In genomic region chr3:52986938-52987337, GRCh38 we compare ENCODE assay signal across 11 cellular contexts. TPM values are rescaled to one million over a fixed set of nuclear protein-coding genes. Genes with fewer than 3 reads are reported as not detected.
DNase-seq lines count a peak whose midpoint lies in the region; ATAC-seq, FAIRE-seq and TF ChIP-seq lines count a peak whose summit lies in the region.
"Had no signal": no experiment of that assay in that cellular context is flagged by ENCODE, and none has a peak within 500 bp of the region (broad histone marks: within the 10 kb centered on the region; RNA-seq: fewer than 3 reads in every experiment).

No MANE protein-coding gene starts in this region.

- FAIRE-seq in GM12878 (lab: Jason Lieb, UNC), result no peak

- no peaks in the 10 kb centered on the region for H3K27me3 Mint-ChIP-seq in nephron progenitor cell (ENCODE audit: low read depth, poor library complexity)

- peak; percentile 27 for TF ChIP-seq CTCF in DND-41 (IDR thresholded peaks at IDR 0.05; ENCODE audit: borderline replicate concordance, extremely low read depth, low read length, poor library complexity, severe bottlenecking)
- TF ChIP-seq CTCF in IMR-90 (conservative IDR thresholded peaks at IDR 0.05; ENCODE audit: low read depth, low read length), result peak; percentile 67
- TF ChIP-seq CTCF in GM12878 (IDR thresholded peaks at IDR 0.05 in 2 of 3, conservative IDR thresholded peaks at IDR 0.05 in 1 of 3; ENCODE audit: control insufficient read depth in 2 of 3, extremely low read depth in 1 of 3, insufficient read depth in 1 of 3, low read depth in 3 of 3, low read length in 3 of 3), result peak in 2 of 3 experiments; percentile 14 to 49; a peak in 3 of 6 replicates
- TF ChIP-seq CTCF in nephron progenitor cell (IDR thresholded peaks at IDR 0.05), result no peak

- no peak overlapping the region for H2AK9ac ChIP-seq in IMR-90 (replicated peaks; ENCODE audit: low read depth, low read length, poor library complexity)

- H4K5ac ChIP-seq in IMR-90 (ENCODE audit: low read depth, low read length), result no peak overlapping the region

- H3K4me3 Mint-ChIP-seq in nephron progenitor cell, result no peak overlapping the region

- H3K4ac ChIP-seq in IMR-90 (ENCODE audit: low read depth, low read length) (no peak overlapping the region), mesenchymal stem cell (ENCODE audit: low read depth in 1 of 2, low read length in 2 of 2) (no peak overlapping the region)

- dilution Hi-C loops in IMR-90 (cut with HindIII; ENCODE audit: low sequenced_read_pairs, unreplicated experiment), result no loop called here

- ATAC-seq in DND-41 (ENCODE audit: insufficient read depth, low read depth) (no peak), IMR-90 (ENCODE audit: low read depth) (peak; percentile 68), GM12878 (no peak), HG03108 (IDR thresholded peaks at IDR 0.05; ENCODE audit: unreplicated experiment) (no peak)

- in situ Hi-C loops in IMR-90 (cut with MboI; ENCODE audit: low sequenced_read_pairs), result no loop called here
- in situ Hi-C loops in GM12878 (cut with MboI), result no loop called here

- no peak overlapping the region for H4K91ac ChIP-seq in IMR-90 (ENCODE audit: insufficient read depth, low read depth, low read length)
- H4K91ac ChIP-seq in mesenchymal stem cell (ENCODE audit: low read length), result no peak overlapping the region

- H2BK15ac ChIP-seq in IMR-90 (ENCODE audit: low read depth, low read length), result no peak overlapping the region
- no peak overlapping the region for H2BK15ac ChIP-seq in mesenchymal stem cell (ENCODE audit: low read depth, poor library complexity, severe bottlenecking)

- H3K14ac ChIP-seq in IMR-90 (replicated peaks; ENCODE audit: low read depth, low read length) (no peak overlapping the region), mesenchymal stem cell (ENCODE audit: low read length in 2 of 2) (no peak overlapping the region)

- peaks cover 1% of the 10 kb centered on the region; the same call in 1 of the 2 replicates for H3K9me1 ChIP-seq in IMR-90 (ENCODE audit: insufficient read depth, low read length)

- no peaks in the 10 kb centered on the region for H3K36me3 ChIP-seq in DND-41 (ENCODE audit: insufficient read depth, low read length)
- no peaks in the 10 kb centered on the region for H3K36me3 ChIP-seq in IMR-90 (ENCODE audit: control insufficient read depth, insufficient read depth, low read length)
- H3K36me3 ChIP-seq in GM12878 (ENCODE audit: control insufficient read depth in 2 of 2, insufficient read depth in 2 of 2, low read length in 1 of 2), result no peaks in the 10 kb centered on the region
- H3K36me3 ChIP-seq in mesenchymal stem cell (ENCODE audit: control insufficient read depth in 1 of 2, insufficient read depth in 2 of 2, low read depth in 1 of 2, low read length in 2 of 2), result no peaks in the 10 kb centered on the region
- H3K36me3 ChIP-seq: prostate gland had no signal

- H3K27ac ChIP-seq in DND-41 (ENCODE audit: low read length), result no peak overlapping the region
- H3K27ac ChIP-seq in IMR-90 (ENCODE audit: insufficient read depth, low read length), result no peak overlapping the region
- H3K27ac ChIP-seq in GM12878 (ENCODE audit: control insufficient read depth, insufficient read depth), result no peak overlapping the region
- no peak overlapping the region for H3K27ac ChIP-seq in mesenchymal stem cell (ENCODE audit: low read length, poor library complexity, severe bottlenecking)
- H3K27ac ChIP-seq: prostate gland had no signal

- no peak overlapping the region for H2BK12ac ChIP-seq in mesenchymal stem cell (ENCODE audit: low read length in 2 of 2)

- H3K9me3 ChIP-seq in DND-41 (ENCODE audit: insufficient read depth, low read length, severe bottlenecking) (no peaks in the 10 kb centered on the region), IMR-90 (ENCODE audit: control insufficient read depth, insufficient read depth, low read length) (no peaks in the 10 kb centered on the region), GM12878 (replicated peaks; ENCODE audit: control insufficient read depth, insufficient read depth, low read length) (no peaks in the 10 kb centered on the region), mesenchymal stem cell (ENCODE audit: control insufficient read depth, low read length) (no peaks in the 10 kb centered on the region)
- H3K9me3 ChIP-seq: prostate gland had no signal

- TF ChIP-seq RAD21 in IMR-90 (IDR thresholded peaks at IDR 0.05; ENCODE audit: low read length) (peak; percentile 81), GM12878 (IDR thresholded peaks at IDR 0.05; ENCODE audit: insufficient read depth, low read depth, low read length) (peak; percentile 62)

- CTCF ChIA-PET in IMR-90 (lab: Yijun Ruan, JAX), result interaction anchor here (0.6 kb wide), 1 partner anchor 138 kb away, joined by 3 read pairs; no protein-coding TSS in a partner anchor
- CTCF ChIA-PET in GM12878 (lab: Yijun Ruan, JAX), result interaction anchor here (0.6 to 5.5 kb wide), 10 partner anchors 10 to 209 kb away, joined by 3 to 56 read pairs (median 4); no protein-coding TSS in a partner anchor

- H3K4me3 ChIP-seq in DND-41 (ENCODE audit: low read depth in 1 of 2, low read length in 2 of 2) (no peak overlapping the region), IMR-90 (ENCODE audit: insufficient read depth, low read depth, low read length) (no peak overlapping the region), GM12878 (no peak overlapping the region), mesenchymal stem cell (ENCODE audit: insufficient read depth in 1 of 2, low read depth in 1 of 2, low read length in 2 of 2) (no peak overlapping the region)
- H3K4me3 ChIP-seq: prostate gland had no signal

- H3K79me1 ChIP-seq in IMR-90 (ENCODE audit: low read depth in 1 of 2, low read length in 2 of 2), result 0 out of 4 replicates have a peak, but pooled peaks cover 0 to 2% of the 10 kb centered on the region in 2 experiments
- H3K79me1 ChIP-seq in mesenchymal stem cell (replicated peaks; ENCODE audit: low read length, poor library complexity, severe bottlenecking), result no peaks in the 10 kb centered on the region

- H3K56ac ChIP-seq in IMR-90 (ENCODE audit: extremely low read depth, insufficient read depth, low read length), result no peak overlapping the region

- H3K9ac ChIP-seq in DND-41 (ENCODE audit: low read depth, low read length), result no peak overlapping the region
- H3K9ac ChIP-seq in IMR-90 (ENCODE audit: low read depth, low read length), result no peak overlapping the region
- no peak overlapping the region for H3K9ac ChIP-seq in GM12878 (ENCODE audit: control insufficient read depth, insufficient read depth, low read length)
- H3K9ac ChIP-seq in mesenchymal stem cell (ENCODE audit: low read length), result no peak overlapping the region

- no CpG with 5 or more reads among the region's 3 CpGs for WGBS in IMR-90 (ENCODE audit: extremely low coverage in 2 of 2, insufficient read length in 1 of 2), 2 experiments
- WGBS in GM12878 (ENCODE audit: insufficient coverage, insufficient replicate concordance, low lambda C conversion rate, missing lambda C conversion rate), result 81% methylated on average over 3 of the region's 3 CpGs
- 76% methylated on average over 3 of the region's 3 CpGs for WGBS in mesenchymal stem cell

- H2BK120ac ChIP-seq in IMR-90 (ENCODE audit: low read depth, low read length), result no peak overlapping the region
- H2BK120ac ChIP-seq in mesenchymal stem cell (ENCODE audit: low read depth, low read length), result no peak overlapping the region

- H3K79me2 ChIP-seq in DND-41 (ENCODE audit: insufficient read depth, low read length) (peaks cover 89% of the 10 kb centered on the region), GM12878 (ENCODE audit: control insufficient read depth, insufficient read depth, low read length) (peaks cover 4% of the 10 kb centered on the region; the same call in 1 of the 2 replicates)

- H3K9me3 Mint-ChIP-seq in nephron progenitor cell, result peaks cover 4% of the 10 kb centered on the region

- H3K23ac ChIP-seq in IMR-90 (ENCODE audit: low read depth, low read length) (no peak overlapping the region), mesenchymal stem cell (ENCODE audit: low read length in 2 of 2) (no peak overlapping the region)

- no peak for TF ChIP-seq POLR2A in IMR-90 (IDR thresholded peaks at IDR 0.05; ENCODE audit: low read depth, low read length)
- no peak for TF ChIP-seq POLR2A in GM12878 (IDR thresholded peaks at IDR 0.05; ENCODE audit: low read depth, low read length)

- H4K8ac ChIP-seq in IMR-90 (ENCODE audit: low read depth in 2 of 2, low read length in 2 of 2) (no peak overlapping the region), mesenchymal stem cell (ENCODE audit: low read length) (no peak overlapping the region)

- no peak overlapping the region for H3K4me2 ChIP-seq in DND-41 (ENCODE audit: insufficient read depth, low read length)
- no peak overlapping the region for H3K4me2 ChIP-seq in IMR-90 (ENCODE audit: low read depth, low read length)
- no peak overlapping the region for H3K4me2 ChIP-seq in GM12878 (ENCODE audit: control insufficient read depth, insufficient read depth)
- no peak overlapping the region for H3K4me2 ChIP-seq in mesenchymal stem cell (ENCODE audit: low read length, poor library complexity, severe bottlenecking)

- H3K27me3 ChIP-seq in DND-41 (ENCODE audit: insufficient read depth, low read length, poor library complexity), result no peaks in the 10 kb centered on the region
- no peaks in the 10 kb centered on the region for H3K27me3 ChIP-seq in IMR-90 (ENCODE audit: control insufficient read depth, insufficient read depth, low read length)
- no peaks in the 10 kb centered on the region for H3K27me3 ChIP-seq in GM12878 (replicated peaks in 1 of 2; ENCODE audit: control insufficient read depth in 2 of 2, insufficient read depth in 2 of 2, low read length in 1 of 2)
- H3K27me3 ChIP-seq in mesenchymal stem cell (ENCODE audit: control insufficient read depth in 1 of 2, insufficient read depth in 1 of 2, low read length in 2 of 2), result no peaks in the 10 kb centered on the region

- POLR2A ChIA-PET in IMR-90 (lab: Charles Lee; ENCODE audit: unreplicated experiment) (no interaction called here), GM12878 (lab: Charles Lee) (interaction anchor here (1.3 kb wide), 1 partner anchor 58 kb away, joined by 4 read pairs; no protein-coding TSS in a partner anchor)

- H4K20me1 ChIP-seq in DND-41 (ENCODE audit: insufficient read depth, low read length), result peaks cover 50% of the 10 kb centered on the region; the same call in 1 of the 2 replicates
- H4K20me1 ChIP-seq in IMR-90 (ENCODE audit: insufficient read depth, low read length), result no peaks in the 10 kb centered on the region
- no peaks in the 10 kb centered on the region for H4K20me1 ChIP-seq in GM12878 (ENCODE audit: control insufficient read depth, insufficient read depth)

- RAD21 ChIA-PET in GM12878 (lab: Charles Lee; ENCODE audit: unreplicated experiment), result interaction anchor here (1.0 to 2.3 kb wide), 3 partner anchors 51 to 112 kb away, joined by 3 to 6 read pairs (median 4); no protein-coding TSS in a partner anchor

- peaks cover 4% of the 10 kb centered on the region for H3K36me3 Mint-ChIP-seq in nephron progenitor cell (ENCODE audit: low read depth)

- no peak overlapping the region for H2BK20ac ChIP-seq in IMR-90 (ENCODE audit: low read depth, low read length)

- intact Hi-C loops in IMR-90 (cut with micrococcal nuclease), result loop anchor here (1.0 to 5.0 kb wide), 2 partner anchors 136 to 245 kb away; no protein-coding TSS in a partner anchor
- intact Hi-C loops in GM12878 (cut with micrococcal nuclease; ENCODE audit: unreplicated experiment), result no loop called here

- no peak for TF ChIP-seq EP300 in GM12878 (IDR thresholded peaks at IDR 0.05; ENCODE audit: borderline replicate concordance in 1 of 2, control insufficient read depth in 1 of 2, low read depth in 2 of 2, low read length in 2 of 2)

- H3K18ac ChIP-seq in IMR-90 (ENCODE audit: low read depth, low read length), result no peak overlapping the region
- H3K18ac ChIP-seq in mesenchymal stem cell (ENCODE audit: low read depth in 1 of 2, low read length in 2 of 2), result no peak overlapping the region

- H2BK5ac ChIP-seq in IMR-90 (ENCODE audit: low read depth, low read length, poor library complexity, severe bottlenecking), result no peak overlapping the region
- no peak overlapping the region for H2BK5ac ChIP-seq in mesenchymal stem cell (ENCODE audit: low read depth, low read length, poor library complexity, severe bottlenecking)

- H2AK5ac ChIP-seq in IMR-90 (ENCODE audit: low read depth, low read length) (no peak overlapping the region), mesenchymal stem cell (ENCODE audit: low read length, severe bottlenecking) (no peak overlapping the region)

- no peak for DNase-seq in DND-41
- DNase-seq in IMR-90, result peak; percentile 70
- no peak for DNase-seq in GM12878 (ENCODE audit: low read depth, low spot score)
- DNase-seq in mesenchymal stem cell, result peak; percentile 38
- DNase-seq in activated CD8-positive, alpha-beta memory T cell treated with anti-CD3 and anti-CD28 coated beads, Interleukin-2, amount 50 U/mL, for 48 hours, result no peak
- no peak for DNase-seq in NCI-H1105 (lab: John Stamatoyannopoulos, UW)
- DNase-seq in nephron progenitor cell, result no peak
- DNase-seq: activated CD4-positive, alpha-beta T cell treated with anti-CD3 and anti-CD28 coated beads for 1 hour; NCI-H446 treated with DMSO at 0.1 percent for 48 hours had no signal

- SMC1A ChIA-PET in GM12878 (lab: Charles Lee; ENCODE audit: uncharacterized antibody, unreplicated experiment), result interaction anchor here (0.7 to 3.1 kb wide), 8 partner anchors 9 to 766 kb away, joined by 3 to 11 read pairs (median 3); no protein-coding TSS in a partner anchor

- H2AFZ ChIP-seq in DND-41 (ENCODE audit: low read depth, low read length) (no peak overlapping the region), IMR-90 (replicated peaks; ENCODE audit: low read length, poor library complexity) (no peak overlapping the region), GM12878 (ENCODE audit: control insufficient read depth, low read depth, low read length) (no peak overlapping the region), mesenchymal stem cell (ENCODE audit: low read depth, low read length) (no peak overlapping the region)

- peaks cover 9% of the 10 kb centered on the region for H3K4me1 Mint-ChIP-seq in nephron progenitor cell

- BruUV-seq in IMR-90 (replicated peaks; lab: Mats Ljungman, UMichigan) (no TSS peak), GM12878 (replicated peaks; lab: Mats Ljungman, UMichigan) (no TSS peak)

- no peak overlapping the region for H3K27ac Mint-ChIP-seq in nephron progenitor cell

- H3K4me1 ChIP-seq in DND-41 (ENCODE audit: insufficient read depth, low read length) (peaks cover 33% of the 10 kb centered on the region), IMR-90 (ENCODE audit: control insufficient read depth, insufficient read depth, low read length) (no peaks in the 10 kb centered on the region), GM12878 (ENCODE audit: control insufficient read depth, insufficient read depth, low read length) (peaks cover 18% of the 10 kb centered on the region), mesenchymal stem cell (ENCODE audit: control insufficient read depth, insufficient read depth, low read depth, low read length) (no peaks in the 10 kb centered on the region)
- H3K4me1 ChIP-seq: prostate gland had no signal

RNA-seq across cellular contexts. Expression of gene SFMBT1, which starts 58.9 kb away (rescaled TPM):
- 1.8 and 3.6 TPM in 2 replicates for total RNA-seq in IMR-90 (2012; rRNA removed)
- 0.92 and 1.0 TPM in 2 replicates for polyA plus RNA-seq in IMR-90 (2012; rRNA removed)
- polyA plus RNA-seq in IMR-90 (2012; cell fraction: cytosol; rRNA removed), result 0.42 and 0.74 TPM in 2 replicates
- 0.25 and 1.2 TPM in 2 replicates for polyA plus RNA-seq in IMR-90 (2012; cell fraction: nucleus; rRNA removed; ENCODE audit: low replicate concordance)
- 27.9 and 32.4 TPM in 2 replicates for total RNA-seq in GM12878 (2013; cell fraction: nucleolus; rRNA removed)
- total RNA-seq in GM12878 (2014; rRNA removed), result 14.1 and 19.5 TPM in 2 replicates
- 10.3 and 12.1 TPM in 2 replicates for total RNA-seq in GM12878 (2014; rRNA removed; fragmentation: Illumina TruSeq; extraction: Trizol)
- total RNA-seq in GM12878 (2021), result 17.8 and 18.6 TPM in 2 replicates
- polyA plus RNA-seq in GM12878 (2011; ENCODE audit: low read depth), result 4.7 TPM
- 9.2 and 9.8 TPM in 2 replicates for polyA plus RNA-seq in GM12878 (2011; rRNA removed)
- polyA plus RNA-seq in GM12878 (2011; cell fraction: cytosol; rRNA removed), result 6.9 and 8.4 TPM in 2 replicates
- 12.1 and 13.6 TPM in 2 replicates for polyA plus RNA-seq in GM12878 (2011; cell fraction: nucleus; rRNA removed)
- polyA plus RNA-seq in GM12878 (2012), result 5.6 and 7.5 TPM in 2 replicates
- polyA plus RNA-seq in GM12878 (2014; fragmentation: Illumina TruSeq; extraction: Trizol), result 11.1 and 12.1 TPM in 2 replicates
- polyA plus RNA-seq in GM12878 (2014; fragmentation: Nextera tagmentation; extraction: Ambion mirVana), result 1 to 10 TPM; 3.2 to 4.3 TPM
- 9.6 and 11.2 TPM in 2 replicates for polyA plus RNA-seq in GM12878 (2014; rRNA removed)
- polyA plus RNA-seq in GM12878 (2016; fragmentation: Nextera tagmentation; extraction: Ambion mirVana), result 10 to 100 TPM; 10.8 to 12.9 TPM
- polyA minus RNA-seq in GM12878 (2011; rRNA and poly(A)+ RNA removed), result 18.7 and 23.7 TPM in 2 replicates
- polyA minus RNA-seq in GM12878 (2011; cell fraction: cytosol; rRNA and poly(A)+ RNA removed), result 9.9 and 12.2 TPM in 2 replicates
- 12.5 and 29.7 TPM in 2 replicates for polyA minus RNA-seq in GM12878 (2011; cell fraction: nucleus; rRNA and poly(A)+ RNA removed)
- polyA plus RNA-seq in mesenchymal stem cell (2013, experiment 1 of 2), result 1.2 TPM
- 1.1 TPM for polyA plus RNA-seq in mesenchymal stem cell (2013, experiment 2 of 2)

Comparison
In these comparisons a context has a peak if more than half of its experiments do, and no peak if none do; other contexts are left out.
1. DNase-seq: peak in IMR-90 (single experiment) and mesenchymal stem cell (single experiment); none in DND-41 (single experiment), GM12878 (single experiment), activated CD8-positive, alpha-beta memory T cell treated with anti-CD3 and anti-CD28 coated beads, Interleukin-2, amount 50 U/mL, for 48 hours (single experiment), NCI-H1105 (single experiment) and nephron progenitor cell (single experiment).